Comparison of ENCODE assay signal across 21 cellular contexts in the genomic region with DNA sequence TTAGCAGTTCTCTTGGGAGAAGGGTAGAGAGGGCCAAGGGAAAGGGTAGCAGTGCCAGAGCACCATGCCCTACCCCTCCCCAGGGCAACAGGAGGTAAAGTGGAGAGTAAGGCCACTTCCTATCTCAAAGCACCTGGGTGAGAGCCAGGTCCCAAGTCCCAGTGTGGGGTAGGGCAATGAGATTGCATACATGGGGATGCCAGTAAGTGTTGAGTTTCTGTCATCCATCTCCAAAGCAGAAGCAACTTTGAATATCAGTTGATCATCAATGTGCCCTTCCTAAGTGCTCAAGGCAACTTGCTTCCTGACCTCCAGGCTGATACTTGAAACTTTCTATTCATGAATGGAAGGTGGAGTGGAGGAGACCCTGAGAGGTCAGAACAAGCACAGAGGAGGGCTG. TPM values are rescaled to one million over a fixed set of nuclear protein-coding genes. Genes with fewer than 3 reads are reported as not detected.
A peak's percentile ranks its signal among the peaks of the same experiment; 100 is the strongest.
DNase-seq lines count a peak whose midpoint lies in the region; ATAC-seq lines count a peak whose summit lies in the region.
"Had no signal": no experiment of that assay in that cellular context is flagged by ENCODE, and none has a peak within 500 bp of the region (broad histone marks: within the 10 kb centered on the region; RNA-seq: fewer than 3 reads in every experiment).

No MANE protein-coding gene starts in this region.

- peaks cover under 1 to 5% of the 10 kb centered on the region in 2 donors for H3K36me3 ChIP-seq in stomach smooth muscle (ENCODE audit: control insufficient read depth in 2 of 2, insufficient read depth in 2 of 2, low read length in 2 of 2)
- H3K36me3 ChIP-seq: upper lobe of left lung had no signal

- H3K27ac Mint-ChIP-seq in T-helper 17 cell (peak overlapping the region; percentile 76), naive B cell (peak overlapping the region; percentile 22 to 73 (median 55))

- H3K4me1 Mint-ChIP-seq in T-helper 17 cell = peaks cover 53% of the 10 kb centered on the region
- H3K4me1 Mint-ChIP-seq in naive B cell = peaks cover 28 to 50% (median 44%) of the 10 kb centered on the region in 3 donors

- H3K9me3 Mint-ChIP-seq in naive B cell = no peaks in the 10 kb centered on the region
- H3K9me3 Mint-ChIP-seq: natural killer cell treated with Interleukin-12 subunit alpha and Interleukin-12 subunit beta and Interleukin-15 and Interleukin-18, amount 100 ng/mL, for 72 hours; stimulated activated memory B cell treated with anti-CD40 and anti-IgM and Interleukin-4, amounts not matched to agents 10 μg/mL and 1 μg/mL and 100 μg/mL, for 72 hours had no signal

- no peak overlapping the region for H3K9ac ChIP-seq in stomach smooth muscle (ENCODE audit: low read length in 2 of 2)

- no peaks in the 10 kb centered on the region for H3K27me3 ChIP-seq in stomach smooth muscle (ENCODE audit: control insufficient read depth in 1 of 2, insufficient read depth in 2 of 2, low read length in 2 of 2)
- H3K27me3 ChIP-seq: heart right ventricle, upper lobe of left lung had no signal

- no peaks in the 10 kb centered on the region for H3K27me3 Mint-ChIP-seq in T-helper 17 cell
- no peaks in the 10 kb centered on the region for H3K27me3 Mint-ChIP-seq in naive B cell
- H3K27me3 Mint-ChIP-seq: stimulated activated memory B cell treated with anti-CD40 and anti-IgM and Interleukin-4, amounts not matched to agents 10 μg/mL and 1 μg/mL and 100 μg/mL, for 72 hours had no signal

- H3K4me3 Mint-ChIP-seq in T-helper 17 cell = no peak overlapping the region
- H3K4me3 Mint-ChIP-seq in naive B cell = peak overlapping the region in 5 of 8 donors; percentile 9 to 44 (median 40)
- H3K4me3 Mint-ChIP-seq: CD14-positive monocyte; natural killer cell treated with Interleukin-12 subunit alpha and Interleukin-12 subunit beta and Interleukin-15 and Interleukin-18, amount 100 ng/mL, for 72 hours; stimulated activated memory B cell treated with anti-CD40 and anti-IgM and Interleukin-4, amounts not matched to agents 10 μg/mL and 1 μg/mL and 100 μg/mL, for 72 hours had no signal

- H3K27ac ChIP-seq in stomach smooth muscle (ENCODE audit: low read length) = peak overlapping the region; percentile 41
- H3K27ac ChIP-seq: heart right ventricle, WERI-Rb-1 had no signal

- no peaks in the 10 kb centered on the region for H3K9me3 ChIP-seq in T-helper 17 cell (ENCODE audit: control insufficient read depth, low read length, poor library complexity, severe bottlenecking)
- no peaks in the 10 kb centered on the region for H3K9me3 ChIP-seq in stomach smooth muscle (ENCODE audit: control insufficient read depth in 2 of 2, low read length in 2 of 2)
- H3K9me3 ChIP-seq: heart right ventricle, upper lobe of left lung had no signal

- peaks cover 33% of the 10 kb centered on the region for H3K4me1 ChIP-seq in stomach smooth muscle (ENCODE audit: control insufficient read depth, insufficient read depth, low read length)

- ATAC-seq in T-helper 17 cell (no peak), naive B cell (ENCODE audit: low read depth in 2 of 2) (no peak)
- ATAC-seq: heart right ventricle; natural killer cell treated with Interleukin-12 subunit alpha and Interleukin-12 subunit beta and Interleukin-15 and Interleukin-18, amount 100 ng/mL, for 72 hours; stimulated activated memory B cell treated with anti-CD40 and anti-IgM and Interleukin-4, amounts not matched to agents 10 μg/mL and 1 μg/mL and 100 μg/mL, for 72 hours had no signal

- H3K4me3 ChIP-seq in stomach smooth muscle (ENCODE audit: low read length in 2 of 2) = no peak overlapping the region
- H3K4me3 ChIP-seq: heart right ventricle, lung, upper lobe of left lung had no signal

- H3K36me3 Mint-ChIP-seq in T-helper 17 cell (ENCODE audit: low read depth) (peaks cover 4% of the 10 kb centered on the region), naive B cell (no peaks in the 10 kb centered on the region)
- H3K36me3 Mint-ChIP-seq: natural killer cell treated with Interleukin-12 subunit alpha and Interleukin-12 subunit beta and Interleukin-15 and Interleukin-18, amount 100 ng/mL, for 72 hours; stimulated activated memory B cell treated with anti-CD40 and anti-IgM and Interleukin-4, amounts not matched to agents 10 μg/mL and 1 μg/mL and 100 μg/mL, for 72 hours had no signal

- DNase-seq in activated CD8-positive, alpha-beta memory T cell treated with anti-CD3 and anti-CD28 coated beads, Interleukin-2, amount 50 U/mL, for 48 hours = peak; percentile 49
- no peak for DNase-seq in activated CD8-positive, alpha-beta memory T cell treated with anti-CD3 and anti-CD28 coated beads, Interleukin-2, amount 50 U/mL, for 4 hours
- DNase-seq in T-helper 17 cell (no peak), naive B cell (no peak), NCI-H82 treated with DMSO at 0.1 percent for 48 hours (lab: John Stamatoyannopoulos, UW; ENCODE audit: unreplicated experiment) (no peak), OCI-M1 (lab: John Stamatoyannopoulos, UW) (no peak), GM03348 (ENCODE audit: low spot score) (no peak)
- DNase-seq: cerebellar nuclear complex; effector memory CD4-positive, alpha-beta T cell; heart right ventricle; NCI-H1436; NCI-H2171 treated with DMSO at 0.1 percent for 48 hours; NCI-H748 treated with DMSO at 0.1 percent for 48 hours; stimulated activated CD4-positive, alpha-beta T cell treated with anti-CD3 and anti-CD28 coated beads, Interleukin-15, amount 100 ng/mL, for 24 hours; WERI-Rb-1 had no signal

RNA-seq across cellular contexts. Expression of gene CAMK2G, which starts 2.2 kb away (rescaled TPM):
- 10 to 100 TPM; 52.6 to 59.6 TPM for total RNA-seq in T-helper 17 cell
- 1 to 10 TPM; 1.7 to 5.1 (median 3.6) TPM for polyA plus RNA-seq in naive B cell (ENCODE audit: low read depth in 6 of 6)

RNA-seq across cellular contexts. Expression of gene PLAU, which starts 34.4 kb away (rescaled TPM):
- total RNA-seq in T-helper 17 cell = under 1 TPM in 1 of 2 donors, not detected in 1; 0.42 TPM
- polyA plus RNA-seq in naive B cell (ENCODE audit: low read depth in 6 of 6) = under 1 TPM in 1 of 6 donors, not detected in 5; 0.12 TPM
- total RNA-seq: natural killer cell treated with Interleukin-12 subunit alpha and Interleukin-12 subunit beta and Interleukin-15 and Interleukin-18, amount 100 ng/mL, for 72 hours had no signal
